In genomic region chr12:1970331-1970900, GRCh38 we compare ENCODE assay signal across 29 cellular contexts. TPM values are rescaled to one million over a fixed set of nuclear protein-coding genes. Genes with fewer than 3 reads are reported as not detected.
DNase-seq lines count a peak whose midpoint lies in the region; ATAC-seq, FAIRE-seq and TF ChIP-seq lines count a peak whose summit lies in the region.
"Had no signal": no experiment of that assay in that cellular context is flagged by ENCODE, and none has a peak within 500 bp of the region (broad histone marks: within the 10 kb centered on the region; RNA-seq: fewer than 3 reads in every experiment).

No MANE protein-coding gene starts in this region.

- H3K27ac ChIP-seq in right cardiac atrium (ENCODE audit: low read length) (peak overlapping the region; percentile 85), skeletal muscle tissue (ENCODE audit: low read depth, low read length) (peak overlapping the region; percentile 3), upper lobe of right lung (no peak overlapping the region)
- H3K27ac ChIP-seq: GM23248, neutrophil, psoas muscle, VCaP had no signal

- no peaks in the 10 kb centered on the region for H3K4me1 ChIP-seq in right cardiac atrium (ENCODE audit: control insufficient read depth, insufficient read depth, low read length)
- H3K4me1 ChIP-seq in skeletal muscle tissue (ENCODE audit: control insufficient read depth in 3 of 3, insufficient read depth in 3 of 3, low read length in 3 of 3): peaks cover 5 to 7% (median 6%) of the 10 kb centered on the region in 3 donors
- peaks cover 10% of the 10 kb centered on the region for H3K4me1 ChIP-seq in upper lobe of right lung

- no peak for FAIRE-seq in H54 (lab: Jason Lieb, UNC)
- FAIRE-seq: A204.1, GM12878, urothelium cell line had no signal

- DNase-seq in AG10803 (ENCODE audit: low read depth) (peak; percentile 25), fibroblast of peridontal ligament (ENCODE audit: extremely low read depth) (peak; percentile 50), right cardiac atrium (no peak), NCI-H2081 treated with DMSO at 0.1 percent for 48 hours (lab: John Stamatoyannopoulos, UW) (no peak), cortex of kidney (lab: John Stamatoyannopoulos, UW) (no peak), upper lobe of right lung (no peak), H54 (ENCODE audit: insufficient read length, low spot score) (no peak)
- DNase-seq: activated CD4-positive, alpha-beta T cell treated with anti-CD3 and anti-CD28 coated beads for 48 hours; activated naive CD8-positive, alpha-beta T cell treated with anti-CD3 and anti-CD28 coated beads, Interleukin-2, amount 50 U/mL, for 24 hours; activated T-cell treated with anti-CD3 and anti-CD28 coated beads, Interleukin-2, amount 50 U/mL, for 1 hour; CD4-positive, alpha-beta memory T cell; cerebellar nuclear complex; GM23248; IMR-90; left colon; mesenchymal stem cell; naive B cell; NCI-H1092; NCI-H187 treated with DMSO at 0.1 percent for 48 hours; NCI-H526 treated with DMSO at 0.1 percent for 48 hours; psoas muscle; SIG-M5; T-helper 9 cell had no signal

- ATAC-seq in right cardiac atrium (peak; percentile 35 to 68), upper lobe of right lung (no peak)
- ATAC-seq: activated naive CD8-positive, alpha-beta T cell treated with anti-CD3 and anti-CD28 coated beads, Interleukin-2, amount 50 U/mL, for 24 hours; GM12878; left colon; psoas muscle had no signal

- no peak for TF ChIP-seq POLR2A in H54 (IDR thresholded peaks at IDR 0.05; ENCODE audit: low read depth, low read length)

- H3K36me3 ChIP-seq in skeletal muscle tissue (ENCODE audit: control insufficient read depth in 3 of 3, insufficient read depth in 3 of 3, low read length in 3 of 3) (peaks cover 0 to 14% (median 9%) of the 10 kb centered on the region in 3 donors), upper lobe of right lung (peaks cover 22% of the 10 kb centered on the region)

- H3K9me3 ChIP-seq in right cardiac atrium (ENCODE audit: control insufficient read depth, low read length) (no peaks in the 10 kb centered on the region), skeletal muscle tissue (ENCODE audit: control insufficient read depth in 3 of 3, low read length in 3 of 3) (no peaks in the 10 kb centered on the region), upper lobe of right lung (no peaks in the 10 kb centered on the region)
- H3K9me3 ChIP-seq: neutrophil, psoas muscle had no signal

- TF ChIP-seq CTCF in AG10803 (conservative IDR thresholded peaks at IDR 0.05; ENCODE audit: low read length) (no peak), upper lobe of right lung (IDR thresholded peaks at IDR 0.05) (no peak)

- WGBS in right cardiac atrium: 47% methylated on average over 3 of the region's 3 CpGs

- H3K4me3 ChIP-seq in AG10803 (ENCODE audit: low read length) (no peak overlapping the region), right cardiac atrium (ENCODE audit: low read length) (peak overlapping the region; percentile 79), skeletal muscle tissue (ENCODE audit: low read length in 3 of 3) (no peak overlapping the region), upper lobe of right lung (no peak overlapping the region)
- H3K4me3 ChIP-seq: GM12878, GM23248, psoas muscle had no signal

- no peaks in the 10 kb centered on the region for H3K27me3 ChIP-seq in right cardiac atrium (ENCODE audit: control insufficient read depth, insufficient read depth)
- no peaks in the 10 kb centered on the region for H3K27me3 ChIP-seq in skeletal muscle tissue (ENCODE audit: control insufficient read depth in 3 of 3, insufficient read depth in 3 of 3, low read length in 3 of 3)
- H3K27me3 ChIP-seq in upper lobe of right lung: no peaks in the 10 kb centered on the region
- H3K27me3 ChIP-seq: neutrophil had no signal

- intact Hi-C loops in right cardiac atrium (cut with DNase I) (loop anchor here in 2 of 4 donors (5.0 kb wide), 2 partner anchors 62 to 67 kb away; no protein-coding TSS in a partner anchor), upper lobe of right lung (cut with DNase I) (no loop called here)

- no peak overlapping the region for H3K9ac ChIP-seq in skeletal muscle tissue (ENCODE audit: low read depth in 1 of 3, low read length in 3 of 3)
- H3K9ac ChIP-seq: GM23248 had no signal

RNA-seq across cellular contexts. Expression of gene DCP1B, which starts 33.8 kb away (rescaled TPM):
- total RNA-seq in right cardiac atrium (1 to 10 TPM; 3.5 to 4.8 (median 3.6) TPM), skeletal muscle tissue (3.7 TPM), upper lobe of right lung (12.8 TPM)
- 3.4 TPM for polyA plus RNA-seq in right cardiac atrium

RNA-seq across cellular contexts. Expression of gene CACNA2D4, which starts 52.0 kb away (rescaled TPM):
- total RNA-seq in right cardiac atrium (1 to 10 TPM; 1.0 to 3.0 (median 1.9) TPM), skeletal muscle tissue (0.52 TPM), upper lobe of right lung (5.5 TPM)
- polyA plus RNA-seq in right cardiac atrium: 1.2 TPM
- total RNA-seq: GM23248 had no signal

Comparison
In these comparisons a context has a peak if more than half of its experiments do, and no peak if none do; other contexts are left out.
1. DNase-seq: peak in AG10803 (single experiment) and fibroblast of peridontal ligament (single experiment); none in right cardiac atrium (0 of 3), NCI-H2081 treated with DMSO at 0.1 percent for 48 hours (single experiment), cortex of kidney (single experiment), upper lobe of right lung (single experiment) and H54 (single experiment).